In genomic region chr4:183504064-183504929, GRCh38 we compare ENCODE assay signal across 8 cellular contexts. TPM values are rescaled to one million over a fixed set of nuclear protein-coding genes. Genes with fewer than 3 reads are reported as not detected.
DNase-seq lines count a peak whose midpoint lies in the region; ATAC-seq and TF ChIP-seq lines count a peak whose summit lies in the region.

No MANE protein-coding gene starts in this region.

- no peak for TF ChIP-seq POLR2A in lower leg skin (IDR thresholded peaks at IDR 0.05)

- ATAC-seq in GM19395 (IDR thresholded peaks at IDR 0.05; ENCODE audit: unreplicated experiment) (peak; percentile 70), HG03565 (IDR thresholded peaks at IDR 0.05; ENCODE audit: unreplicated experiment) (peak; percentile 72)

- intact Hi-C loops in lower leg skin (cut with DNase I; ENCODE audit: low total_unique reads) = no loop called here

- WGBS in lower leg skin, 2 donors = 0 to 2% methylated on average over 38 to 78 of the region's 106 CpGs

- H3K4me3 ChIP-seq in lower leg skin (ENCODE audit: low read depth, poor library complexity, severe bottlenecking) = peak overlapping the region; percentile 100

- DNase-seq in CD1c-positive myeloid dendritic cell (ENCODE audit: extremely low spot score) (peak; percentile 100), NCI-H748 treated with DMSO at 0.1 percent for 48 hours (lab: John Stamatoyannopoulos, UW) (peak; percentile 76), dermis microvascular lymphatic vessel endothelial cell (ENCODE audit: low read depth in 2 of 2) (peak; percentile 89 to 98), lower leg skin (ENCODE audit: low spot score in 2 of 2) (peak; percentile 98 to 100)
- DNase-seq in activated CD4-positive, alpha-beta T cell treated with anti-CD3 and anti-CD28 coated beads, Interleukin-2, amount 50 U/mL, for 48 hours = peak; percentile 99
- peak; percentile 97 to 99 for DNase-seq in stimulated activated CD4-positive, alpha-beta T cell treated with anti-CD3 and anti-CD28 coated beads, Interleukin-4, amount 100 ng/mL, for 48 hours (ENCODE audit: low read depth in 2 of 2)

- no peak for TF ChIP-seq CTCF in lower leg skin (IDR thresholded peaks at IDR 0.05)

RNA-seq across cellular contexts. Expression of gene ING2, which starts 0.6 kb away (rescaled TPM):
- 2.6 and 4.0 TPM in 2 replicates for total RNA-seq in dermis microvascular lymphatic vessel endothelial cell
- 10 to 100 TPM in 3 of 4 donors, 1 to 10 TPM in 1; 9.2 to 13.3 (median 11.0) TPM for total RNA-seq in lower leg skin

RNA-seq across cellular contexts. Expression of gene CDKN2AIP, which starts 59.9 kb away (rescaled TPM):
- total RNA-seq in dermis microvascular lymphatic vessel endothelial cell (13.1 and 14.7 TPM in 2 replicates), lower leg skin (10 to 100 TPM; 20.9 to 30.8 (median 26.1) TPM)

Comparison
In these comparisons a context has a peak if more than half of its experiments do, and no peak if none do; other contexts are left out.
1. Peak in every context shown above with its lines: DNase-seq, ATAC-seq and H3K4me3 ChIP-seq.